ENCODE assay signal across 9 cellular contexts in the genomic region with DNA sequence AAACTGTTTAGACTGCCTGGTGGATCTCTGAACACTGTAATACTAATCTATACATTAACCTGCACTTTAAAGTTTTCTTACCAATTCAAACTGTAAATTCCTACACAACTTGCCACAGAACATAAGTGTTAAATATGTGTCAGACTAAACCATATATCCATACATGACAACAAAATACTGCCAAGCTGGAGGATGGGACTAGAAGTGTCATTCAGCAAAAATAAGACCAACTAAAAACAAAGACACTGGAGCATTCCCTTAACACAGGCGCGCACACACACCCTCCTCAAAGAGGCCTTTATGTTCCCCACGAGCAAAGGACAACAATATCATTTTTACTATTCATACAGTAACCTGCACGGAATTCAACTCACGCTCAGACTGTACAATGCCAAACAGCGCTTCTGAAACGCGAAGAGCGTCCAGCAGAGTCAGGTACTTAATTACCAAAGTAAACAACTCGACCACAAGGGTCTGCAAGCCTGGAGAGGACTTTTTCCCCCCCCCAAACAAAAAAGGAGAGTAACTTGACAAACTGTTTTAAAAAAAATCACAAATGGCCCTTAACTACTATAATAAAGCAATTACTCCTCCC. TPM values are rescaled to one million over a fixed set of nuclear protein-coding genes. Genes with fewer than 3 reads are reported as not detected.
DNase-seq lines count a peak whose midpoint lies in the region; ATAC-seq, FAIRE-seq and TF ChIP-seq lines count a peak whose summit lies in the region.
"Had no signal": no experiment of that assay in that cellular context is flagged by ENCODE, and none has a peak within 500 bp of the region (broad histone marks: within the 10 kb centered on the region; RNA-seq: fewer than 3 reads in every experiment).

No MANE protein-coding gene starts in this region.

- no peak overlapping the region for H3K18ac ChIP-seq in neuronal stem cell (ENCODE audit: low read length)

- H3K4me2 ChIP-seq in PC-3 (ENCODE audit: low read length) (peak overlapping the region; percentile 81), endothelial cell of umbilical vein (ENCODE audit: insufficient read depth, low read length) (peak overlapping the region; percentile 98), neuronal stem cell (ENCODE audit: insufficient read depth, low read length, poor library complexity, severe bottlenecking) (peak overlapping the region; percentile 60)

- H3K4ac ChIP-seq in neuronal stem cell (ENCODE audit: low read length), result no peak overlapping the region

- DNase-seq in NCI-H2107 treated with DMSO at 0.1 percent for 48 hours (lab: John Stamatoyannopoulos, UW; ENCODE audit: unreplicated experiment), result peak; percentile 92
- no peak for DNase-seq in NCI-H2107 (lab: John Stamatoyannopoulos, UW)
- peak; percentile 33 for DNase-seq in PC-3
- DNase-seq in endothelial cell of umbilical vein (ENCODE audit: low read depth, low spot score), result peak; percentile 34
- no peak for DNase-seq in neuronal stem cell (ENCODE audit: low spot score)
- DNase-seq in kidney glomerular epithelial cell (lab: John Stamatoyannopoulos, UW), result no peak
- no peak for DNase-seq in NCI-H446 treated with DMSO at 0.1 percent for 48 hours (lab: John Stamatoyannopoulos, UW)

- H3K27ac ChIP-seq in PC-3 (ENCODE audit: low read length) (no peak overlapping the region), endothelial cell of umbilical vein (ENCODE audit: insufficient read depth, low read depth, low read length) (no peak overlapping the region), neuronal stem cell (replicated peaks; ENCODE audit: low read length) (no peak overlapping the region)

- H3K9me3 ChIP-seq in PC-3 (ENCODE audit: low read length), result no peaks in the 10 kb centered on the region
- H3K9me3 ChIP-seq in endothelial cell of umbilical vein (replicated peaks; ENCODE audit: control insufficient read depth, insufficient read depth, low read length), result no peaks in the 10 kb centered on the region
- no peaks in the 10 kb centered on the region for H3K9me3 ChIP-seq in neuronal stem cell (replicated peaks in 1 of 2; ENCODE audit: control insufficient read depth in 2 of 2, insufficient read depth in 1 of 2, low read depth in 1 of 2, low read length in 2 of 2)

- peak; percentile 52 for FAIRE-seq in endothelial cell of umbilical vein (lab: Jason Lieb, UNC)
- FAIRE-seq: G401.6 had no signal

- no peak overlapping the region for H2BK120ac ChIP-seq in neuronal stem cell (ENCODE audit: low read depth, low read length)

- no peak overlapping the region for H2BK15ac ChIP-seq in neuronal stem cell (ENCODE audit: low read length)

- H3K9ac ChIP-seq in PC-3 (ENCODE audit: low read length), result peak overlapping the region; percentile 68
- peak overlapping the region; percentile 84 for H3K9ac ChIP-seq in endothelial cell of umbilical vein (replicated peaks; ENCODE audit: extremely low read depth, insufficient read depth, low read length)
- H3K9ac ChIP-seq in neuronal stem cell (ENCODE audit: low read depth, low read length, poor library complexity), result no peak overlapping the region

- no peak overlapping the region for H2BK5ac ChIP-seq in neuronal stem cell (ENCODE audit: low read length)

- H3K79me1 ChIP-seq in neuronal stem cell (ENCODE audit: low read depth, low read length), result peaks cover 2% of the 10 kb centered on the region

- H3K4me3 ChIP-seq in PC-3 (ENCODE audit: low read length) (peak overlapping the region; percentile 83), endothelial cell of umbilical vein (replicated peaks in 1 of 3; ENCODE audit: insufficient read depth in 1 of 3, low read depth in 1 of 3, low read length in 3 of 3) (peak overlapping the region; percentile 71 to 98 (median 93)), neuronal stem cell (ENCODE audit: low read length in 2 of 2) (peak overlapping the region; percentile 83 to 95)

- peaks cover 57% of the 10 kb centered on the region for H3K79me2 ChIP-seq in PC-3 (ENCODE audit: low read length)
- peaks cover 52% of the 10 kb centered on the region for H3K79me2 ChIP-seq in endothelial cell of umbilical vein (ENCODE audit: control insufficient read depth, insufficient read depth, low read length)

- H3K27me3 ChIP-seq in PC-3 (ENCODE audit: low read length), result no peaks in the 10 kb centered on the region
- H3K27me3 ChIP-seq in endothelial cell of umbilical vein (ENCODE audit: control insufficient read depth in 2 of 2, insufficient read depth in 2 of 2, low read length in 2 of 2), result no peaks in the 10 kb centered on the region
- H3K27me3 ChIP-seq in neuronal stem cell (ENCODE audit: control insufficient read depth in 3 of 3, insufficient read depth in 3 of 3, low read depth in 1 of 3, low read length in 3 of 3), result no peaks in the 10 kb centered on the region

- H3K4me1 ChIP-seq in PC-3 (ENCODE audit: insufficient read depth, low read length) (peaks cover 14% of the 10 kb centered on the region), endothelial cell of umbilical vein (ENCODE audit: control insufficient read depth, extremely low read depth, insufficient read depth, low read length) (peaks cover 15% of the 10 kb centered on the region), neuronal stem cell (ENCODE audit: control insufficient read depth in 2 of 2, insufficient read depth in 1 of 2, low read depth in 1 of 2, low read length in 2 of 2) (peaks cover 4 to 5% of the 10 kb centered on the region in 2 donors)

- no peak overlapping the region for H2BK12ac ChIP-seq in neuronal stem cell (ENCODE audit: low read length)

- H3F3A ChIP-seq in PC-3 (ENCODE audit: low read length, unreplicated experiment), result no peaks in the 10 kb centered on the region

- no peak for TF ChIP-seq CTCF in PC-3 (conservative IDR thresholded peaks at IDR 0.05; ENCODE audit: low read depth, low read length)
- no peak for TF ChIP-seq CTCF in endothelial cell of umbilical vein (IDR thresholded peaks at IDR 0.05; ENCODE audit: extremely low read depth in 1 of 2, insufficient read depth in 1 of 2, low read depth in 1 of 2, low read length in 2 of 2)

- H4K8ac ChIP-seq in neuronal stem cell (ENCODE audit: low read depth, low read length), result no peak overlapping the region

- no peaks in the 10 kb centered on the region for H3K9me2 ChIP-seq in PC-3 (replicated peaks; ENCODE audit: low read length)

- no peak overlapping the region for H4K91ac ChIP-seq in neuronal stem cell (ENCODE audit: low read depth, low read length, poor library complexity)

- peak overlapping the region; percentile 21; the same call in 1 of the 2 replicates for H2AFZ ChIP-seq in PC-3 (ENCODE audit: low read length)
- H2AFZ ChIP-seq in endothelial cell of umbilical vein (ENCODE audit: low read depth, low read length), result no peak overlapping the region
- H2AFZ ChIP-seq in neuronal stem cell (ENCODE audit: low read length), result peak overlapping the region; percentile 93

- ATAC-seq in PC-3, result peak; percentile 36
- no peak for ATAC-seq in HG03521 (IDR thresholded peaks at IDR 0.05; ENCODE audit: unreplicated experiment)

- BruUV-seq in PC-3 (replicated peaks; lab: Mats Ljungman, UMichigan) (TSS peak; percentile 65), endothelial cell of umbilical vein (replicated peaks; lab: Mats Ljungman, UMichigan) (TSS peak; percentile 60)

- no peak overlapping the region for H3K23ac ChIP-seq in neuronal stem cell (ENCODE audit: low read depth, low read length, poor library complexity)

- H3K36me3 ChIP-seq in PC-3 (ENCODE audit: low read depth, low read length) (no peaks in the 10 kb centered on the region), endothelial cell of umbilical vein (ENCODE audit: control insufficient read depth in 2 of 2, extremely low read depth in 1 of 2, insufficient read depth in 2 of 2, low read length in 2 of 2) (no peaks in the 10 kb centered on the region), neuronal stem cell (replicated peaks in 1 of 2; ENCODE audit: control insufficient read depth in 2 of 2, insufficient read depth in 2 of 2, low read length in 2 of 2) (no peaks in the 10 kb centered on the region)

- CTCF ChIA-PET in PC-3 (lab: Charles Lee), result interaction anchor here (0.5 kb wide), 1 partner anchor 121 kb away, joined by 6 read pairs; no protein-coding TSS in a partner anchor
- CTCF ChIA-PET in endothelial cell of umbilical vein (lab: Charles Lee), result interaction anchor here (1.1 kb wide), 2 partner anchors 23 to 70 kb away, joined by 3 read pairs; no protein-coding TSS in a partner anchor

- no CpG with 5 or more reads among the region's 10 CpGs for WGBS in neuronal stem cell (ENCODE audit: extremely low coverage in 2 of 2, insufficient read length in 2 of 2, insufficient replicate concordance in 1 of 2), 2 donors

- POLR2A ChIA-PET in PC-3 (lab: Charles Lee; ENCODE audit: unreplicated experiment), result interaction anchor here (0.5 kb wide), 1 partner anchor 265 kb away, joined by 3 read pairs; no protein-coding TSS in a partner anchor
- POLR2A ChIA-PET in endothelial cell of umbilical vein (lab: Charles Lee), result interaction anchor here (0.7 kb wide), 1 partner anchor 11 kb away, joined by 3 read pairs; no protein-coding TSS in a partner anchor

- H3K14ac ChIP-seq in neuronal stem cell (ENCODE audit: low read length), result no peak overlapping the region

- dilution Hi-C loops in endothelial cell of umbilical vein (cut with MboI; ENCODE audit: extremely low pct_ligation_motif_present, low sequenced_read_pairs), result no loop called here

- H2AK5ac ChIP-seq in neuronal stem cell (ENCODE audit: low read depth, low read length), result no peak overlapping the region

- intact Hi-C loops in PC-3 (cut with micrococcal nuclease) (loop anchor here (2.0 kb wide), 1 partner anchor 70 kb away; no protein-coding TSS in a partner anchor), endothelial cell of umbilical vein (cut with micrococcal nuclease) (no loop called here)

- no peaks in the 10 kb centered on the region for H3K9me1 ChIP-seq in endothelial cell of umbilical vein (replicated peaks; ENCODE audit: control insufficient read depth, extremely low read depth, insufficient read depth, low read length)

- H4K20me1 ChIP-seq in PC-3 (ENCODE audit: low read length) (peaks cover 16% of the 10 kb centered on the region; the same call in 1 of the 2 replicates), endothelial cell of umbilical vein (replicated peaks; ENCODE audit: control insufficient read depth, extremely low read depth, insufficient read depth, low read length) (peaks cover 2% of the 10 kb centered on the region)

- no peak for TF ChIP-seq POLR2A in endothelial cell of umbilical vein (IDR thresholded peaks at IDR 0.05; ENCODE audit: low read depth, low read length)

RNA-seq across cellular contexts. Expression of gene DCUN1D1, which starts 1.1 kb away (rescaled TPM):
- total RNA-seq in PC-3 (2014; rRNA removed), result 19.5 and 39.7 TPM in 2 replicates
- 35.0 and 41.3 TPM in 2 replicates for total RNA-seq in endothelial cell of umbilical vein
- polyA plus RNA-seq in endothelial cell of umbilical vein, result 3.4 and 4.9 TPM in 2 replicates
- polyA plus RNA-seq in endothelial cell of umbilical vein (2011; cell fraction: cytosol; rRNA removed), result 8.4 and 10.0 TPM in 2 replicates
- 12.1 and 15.2 TPM in 2 replicates for polyA plus RNA-seq in endothelial cell of umbilical vein (2011; cell fraction: nucleus; rRNA removed)
- 14.6 and 24.5 TPM in 2 replicates for polyA plus RNA-seq in endothelial cell of umbilical vein (2012)
- polyA minus RNA-seq in endothelial cell of umbilical vein, result 13.9 and 39.6 TPM in 2 replicates
- polyA minus RNA-seq in endothelial cell of umbilical vein (2011; cell fraction: cytosol; rRNA and poly(A)+ RNA removed), result 26.7 TPM
- 10.2 and 10.9 TPM in 2 replicates for polyA minus RNA-seq in endothelial cell of umbilical vein (2011; cell fraction: nucleus; rRNA and poly(A)+ RNA removed)
- 43.7 TPM for polyA plus RNA-seq in neuronal stem cell (2013, experiment 1 of 2)
- polyA plus RNA-seq in neuronal stem cell (2013, experiment 2 of 2), result 41.7 TPM

Comparison
In these comparisons a context has a peak if more than half of its experiments do, and no peak if none do; other contexts are left out.
1. DNase-seq: peak in NCI-H2107 treated with DMSO at 0.1 percent for 48 hours (single experiment), PC-3 (single experiment) and endothelial cell of umbilical vein (single experiment); none in NCI-H2107 (single experiment), neuronal stem cell (single experiment), kidney glomerular epithelial cell (single experiment) and NCI-H446 treated with DMSO at 0.1 percent for 48 hours (single experiment).
2. Peak in every context shown above with its lines, with median percentiles within 50 percentile points of each other: H3K4me2 ChIP-seq and H3K4me3 ChIP-seq.